In genomic region chr11:119195680-119196079, GRCh38 we compare ENCODE assay signal across 11 cellular contexts. TPM values are rescaled to one million over a fixed set of nuclear protein-coding genes. Genes with fewer than 3 reads are reported as not detected.
DNase-seq lines count a peak whose midpoint lies in the region; ATAC-seq, FAIRE-seq and TF ChIP-seq lines count a peak whose summit lies in the region.
"Had no signal": no experiment of that assay in that cellular context is flagged by ENCODE, and none has a peak within 500 bp of the region (broad histone marks: within the 10 kb centered on the region; RNA-seq: fewer than 3 reads in every experiment).

No MANE protein-coding gene starts in this region.

- H3K9me3 Mint-ChIP-seq in activated T-helper 1 cell treated with anti-CD3 and anti-CD28 coated beads, Interleukin-12 subunit alpha, Interleukin-12 subunit beta, Interleukin-2, Interleukin-4 antibody, amounts not matched to agents 30 ng/mL and 10 ng/mL and 1 ng/mL, durations not matched to agents 14 hours and 24 hours and 36 hours, result no peaks in the 10 kb centered on the region
- H3K9me3 Mint-ChIP-seq in activated naive CD4-positive, alpha-beta T cell treated with anti-CD3 and anti-CD28 coated beads, Interleukin-2, amount 10 ng/mL, durations not matched to agents 7 days and 5 days, result no peaks in the 10 kb centered on the region
- H3K9me3 Mint-ChIP-seq: T-helper 1 cell treated with Interleukin-12 subunit alpha and Interleukin-12 subunit beta and Interleukin-4 antibody, amounts not matched to agents 30 μg/mL and 1 μg/mL, for 36 hours had no signal

- TF ChIP-seq CTCF in A549 (IDR thresholded peaks at IDR 0.05), result no peak

- intact Hi-C loops in left ventricle myocardium superior (cut with micrococcal nuclease), result no loop called here
- intact Hi-C loops in activated T-helper 1 cell treated with anti-CD3 and anti-CD28 coated beads, Interleukin-12 subunit alpha, Interleukin-12 subunit beta, Interleukin-2, Interleukin-4 antibody, amounts not matched to agents 30 ng/mL and 10 ng/mL and 1 ng/mL, durations not matched to agents 14 hours and 24 hours and 36 hours (cut with micrococcal nuclease), result loop anchor here (2.0 to 5.0 kb wide), 4 partner anchors 89 to 288 kb away; partner anchors contain the start of gene HYOU1

- H3K4me1 Mint-ChIP-seq in activated T-helper 1 cell treated with anti-CD3 and anti-CD28 coated beads, Interleukin-12 subunit alpha, Interleukin-12 subunit beta, Interleukin-2, Interleukin-4 antibody, amounts not matched to agents 30 ng/mL and 10 ng/mL and 1 ng/mL, durations not matched to agents 14 hours and 24 hours and 36 hours (ENCODE audit: low read depth), result peaks cover 9% of the 10 kb centered on the region
- H3K4me1 Mint-ChIP-seq in activated naive CD4-positive, alpha-beta T cell treated with anti-CD3 and anti-CD28 coated beads, Interleukin-2, amount 10 ng/mL, durations not matched to agents 7 days and 5 days, result peaks cover 10% of the 10 kb centered on the region

- H3K9me3 ChIP-seq in A549, result no peaks in the 10 kb centered on the region

- no peaks in the 10 kb centered on the region for H3K36me3 Mint-ChIP-seq in activated T-helper 1 cell treated with anti-CD3 and anti-CD28 coated beads, Interleukin-12 subunit alpha, Interleukin-12 subunit beta, Interleukin-2, Interleukin-4 antibody, amounts not matched to agents 30 ng/mL and 10 ng/mL and 1 ng/mL, durations not matched to agents 14 hours and 24 hours and 36 hours (ENCODE audit: low read depth)
- H3K36me3 Mint-ChIP-seq in activated naive CD4-positive, alpha-beta T cell treated with anti-CD3 and anti-CD28 coated beads, Interleukin-2, amount 10 ng/mL, durations not matched to agents 7 days and 5 days, result no peaks in the 10 kb centered on the region

- H3K4me2 ChIP-seq in A549, result 0 out of 3 replicates have a peak overlapping the region, but pooled peaks have one; percentile 13

- peaks cover 3% of the 10 kb centered on the region for H3K27me3 Mint-ChIP-seq in activated T-helper 1 cell treated with anti-CD3 and anti-CD28 coated beads, Interleukin-12 subunit alpha, Interleukin-12 subunit beta, Interleukin-2, Interleukin-4 antibody, amounts not matched to agents 30 ng/mL and 10 ng/mL and 1 ng/mL, durations not matched to agents 14 hours and 24 hours and 36 hours (ENCODE audit: insufficient read depth)
- peaks cover 23% of the 10 kb centered on the region for H3K27me3 Mint-ChIP-seq in activated naive CD4-positive, alpha-beta T cell treated with anti-CD3 and anti-CD28 coated beads, Interleukin-2, amount 10 ng/mL, durations not matched to agents 7 days and 5 days

- TF ChIP-seq POLR2A in A549 (IDR thresholded peaks at IDR 0.05; ENCODE audit: low read length), result no peak

- TF ChIP-seq RAD21 in A549 (conservative IDR thresholded peaks at IDR 0.05 in 1 of 2, IDR thresholded peaks at IDR 0.05 in 1 of 2), result no peak

- H3K4me3 Mint-ChIP-seq in activated T-helper 1 cell treated with anti-CD3 and anti-CD28 coated beads, Interleukin-12 subunit alpha, Interleukin-12 subunit beta, Interleukin-2, Interleukin-4 antibody, amounts not matched to agents 30 ng/mL and 10 ng/mL and 1 ng/mL, durations not matched to agents 14 hours and 24 hours and 36 hours, result no peak overlapping the region
- no peak overlapping the region for H3K4me3 Mint-ChIP-seq in activated naive CD4-positive, alpha-beta T cell treated with anti-CD3 and anti-CD28 coated beads, Interleukin-2, amount 10 ng/mL, durations not matched to agents 7 days and 5 days
- H3K4me3 Mint-ChIP-seq: T-helper 1 cell treated with Interleukin-12 subunit alpha and Interleukin-12 subunit beta and Interleukin-4 antibody, amounts not matched to agents 30 μg/mL and 1 μg/mL, for 36 hours had no signal

- POLR2A ChIA-PET in A549 (lab: Yijun Ruan, JAX), result no interaction called here

- ATAC-seq in A549, result peak; percentile 86 to 96
- ATAC-seq in left ventricle myocardium superior, result peak; percentile 67
- ATAC-seq in HG03432 (IDR thresholded peaks at IDR 0.05; ENCODE audit: unreplicated experiment), result no peak

- no peaks in the 10 kb centered on the region; the same call in 2 of the 3 replicates for H3K4me1 ChIP-seq in A549

- no peak for FAIRE-seq in A549 (lab: Jason Lieb, UNC)

- no peak for TF ChIP-seq EP300 in A549 (IDR thresholded peaks at IDR 0.05)

- H3K27ac Mint-ChIP-seq in activated T-helper 1 cell treated with anti-CD3 and anti-CD28 coated beads, Interleukin-12 subunit alpha, Interleukin-12 subunit beta, Interleukin-2, Interleukin-4 antibody, amounts not matched to agents 30 ng/mL and 10 ng/mL and 1 ng/mL, durations not matched to agents 14 hours and 24 hours and 36 hours, result no peak overlapping the region
- no peak overlapping the region for H3K27ac Mint-ChIP-seq in activated naive CD4-positive, alpha-beta T cell treated with anti-CD3 and anti-CD28 coated beads, Interleukin-2, amount 10 ng/mL, durations not matched to agents 7 days and 5 days
- H3K27ac Mint-ChIP-seq: T-helper 1 cell treated with Interleukin-12 subunit alpha and Interleukin-12 subunit beta and Interleukin-4 antibody, amounts not matched to agents 30 μg/mL and 1 μg/mL, for 36 hours had no signal

- DNase-seq in A549 (ENCODE audit: low read depth in 1 of 2, low spot score in 1 of 2) (peak; percentile 50 to 63), HT1080 (ENCODE audit: low read depth) (peak; percentile 47), UCSD-AML1 (lab: John Stamatoyannopoulos, UW; ENCODE audit: unreplicated experiment) (peak; percentile 62), left ventricle myocardium superior (no peak)
- DNase-seq in activated T-helper 1 cell treated with anti-CD3 and anti-CD28 coated beads, Interleukin-12 subunit alpha, Interleukin-12 subunit beta, Interleukin-2, Interleukin-4 antibody, amounts not matched to agents 30 ng/mL and 10 ng/mL and 1 ng/mL, durations not matched to agents 14 hours and 24 hours and 36 hours (ENCODE audit: low spot score), result no peak
- no peak for DNase-seq in activated naive CD4-positive, alpha-beta T cell treated with anti-CD3 and anti-CD28 coated beads, Interleukin-2, amount 10 ng/mL, durations not matched to agents 7 days and 5 days
- DNase-seq in stimulated activated CD4-positive, alpha-beta T cell treated with anti-CD3 and anti-CD28 coated beads, Interleukin-4, amount 100 ng/mL, for 1 hour, result no peak
- DNase-seq: DND-41, erythroblast had no signal

- 20% methylated on average over 6 of the region's 6 CpGs for WGBS in A549 (ENCODE audit: missing lambda C conversion rate)

- H3K4me3 ChIP-seq in A549, result no peak overlapping the region

- CTCF ChIA-PET in A549 (lab: Yijun Ruan, JAX), result interaction anchor here (0.7 to 3.4 kb wide), 24 partner anchors 11 to 145 kb away, joined by 3 to 39 read pairs (median 5); partner anchors contain the start of genes ABCG4, C1QTNF5, C2CD2L and HINFP
- CTCF ChIA-PET in activated naive CD4-positive, alpha-beta T cell treated with anti-CD3 and anti-CD28 coated beads, Interleukin-2, amount 10 ng/mL, durations not matched to agents 7 days and 5 days (lab: Charles Lee), result interaction anchor here (0.6 to 2.8 kb wide), 25 partner anchors 8 to 199 kb away, joined by 3 to 26 read pairs (median 4); partner anchors contain the start of genes ABCG4, HYOU1 and VPS11

- no peak overlapping the region for H3K27ac ChIP-seq in A549

RNA-seq across cellular contexts. Expression of gene NHERF4, which starts 10.4 kb away (rescaled TPM):
- polyA plus RNA-seq in A549 (2011; rRNA removed) (0.80 and 1.5 TPM in 2 replicates), A549 (2017; fragmentation: RNase III; extraction: RNeasy Plus Mini Kit Qiagen cat#74134 plus additional on column Dnase treatment) (0.42 to 0.78 TPM (median 0.62 TPM) in 3 replicates)
- 0.09 and 0.34 TPM in 2 replicates for polyA plus RNA-seq in A549 (2012; cell fraction: cytosol; rRNA removed)
- 2.1 and 4.6 TPM in 2 replicates for polyA plus RNA-seq in A549 (2012; cell fraction: nucleus; rRNA removed)
- 1.1 and 2.4 TPM in 2 replicates for polyA minus RNA-seq in A549 (2011; rRNA and poly(A)+ RNA removed)
- not detected in 2 replicates for total RNA-seq in HT1080 (2014; rRNA removed; shearing (Covaris generic))
- polyA plus RNA-seq in HT1080 (2015; cell fraction: cytosol; rRNA removed), result not detected in 2 replicates
- polyA plus RNA-seq in HT1080 (2015; cell fraction: nucleus; rRNA removed), result not detected in 2 replicates
- 1.1 TPM for total RNA-seq in left ventricle myocardium superior
- total RNA-seq in activated T-helper 1 cell treated with anti-CD3 and anti-CD28 coated beads, Interleukin-12 subunit alpha, Interleukin-12 subunit beta, Interleukin-2, Interleukin-4 antibody, amounts not matched to agents 30 ng/mL and 10 ng/mL and 1 ng/mL, durations not matched to agents 14 hours and 24 hours and 36 hours, result 0.56 TPM in 1 of 2 replicates, not detected in the other

RNA-seq across cellular contexts. Expression of gene CBL, which starts 10.5 kb away (rescaled TPM):
- polyA plus RNA-seq in A549 (2011; rRNA removed) (14.1 and 14.9 TPM in 2 replicates), A549 (2017; fragmentation: RNase III; extraction: RNeasy Plus Mini Kit Qiagen cat#74134 plus additional on column Dnase treatment) (5.9 to 6.3 TPM (median 6.0 TPM) in 3 replicates)
- 4.3 and 5.1 TPM in 2 replicates for polyA plus RNA-seq in A549 (2012; cell fraction: cytosol; rRNA removed)
- polyA plus RNA-seq in A549 (2012; cell fraction: nucleus; rRNA removed), result 4.6 and 6.6 TPM in 2 replicates
- 12.2 and 12.8 TPM in 2 replicates for polyA minus RNA-seq in A549 (2011; rRNA and poly(A)+ RNA removed)
- 9.3 and 12.0 TPM in 2 replicates for total RNA-seq in HT1080 (2014; rRNA removed; shearing (Covaris generic))
- polyA plus RNA-seq in HT1080 (2015; cell fraction: cytosol; rRNA removed), result 11.4 and 15.4 TPM in 2 replicates
- polyA plus RNA-seq in HT1080 (2015; cell fraction: nucleus; rRNA removed), result 13.1 and 14.8 TPM in 2 replicates
- 7.1 TPM for total RNA-seq in left ventricle myocardium superior
- 38.1 and 39.9 TPM in 2 replicates for total RNA-seq in activated T-helper 1 cell treated with anti-CD3 and anti-CD28 coated beads, Interleukin-12 subunit alpha, Interleukin-12 subunit beta, Interleukin-2, Interleukin-4 antibody, amounts not matched to agents 30 ng/mL and 10 ng/mL and 1 ng/mL, durations not matched to agents 14 hours and 24 hours and 36 hours

RNA-seq across cellular contexts. Expression of gene NLRX1, which starts 27.2 kb away (rescaled TPM):
- 8.4 and 10.4 TPM in 2 replicates for polyA plus RNA-seq in A549 (2011; rRNA removed)
- polyA plus RNA-seq in A549 (2012; cell fraction: cytosol; rRNA removed), result 9.8 and 13.8 TPM in 2 replicates
- 33.3 and 40.1 TPM in 2 replicates for polyA plus RNA-seq in A549 (2012; cell fraction: nucleus; rRNA removed)
- 7.4 to 9.2 TPM (median 8.5 TPM) in 3 replicates for polyA plus RNA-seq in A549 (2017; fragmentation: RNase III; extraction: RNeasy Plus Mini Kit Qiagen cat#74134 plus additional on column Dnase treatment)
- polyA minus RNA-seq in A549 (2011; rRNA and poly(A)+ RNA removed), result 14.3 and 18.1 TPM in 2 replicates
- 11.0 and 11.3 TPM in 2 replicates for total RNA-seq in HT1080 (2014; rRNA removed; shearing (Covaris generic))
- polyA plus RNA-seq in HT1080 (2015; cell fraction: cytosol; rRNA removed), result 11.6 and 12.6 TPM in 2 replicates
- polyA plus RNA-seq in HT1080 (2015; cell fraction: nucleus; rRNA removed), result 15.9 and 19.0 TPM in 2 replicates
- total RNA-seq in left ventricle myocardium superior, result 31.2 TPM
- 24.1 and 29.5 TPM in 2 replicates for total RNA-seq in activated T-helper 1 cell treated with anti-CD3 and anti-CD28 coated beads, Interleukin-12 subunit alpha, Interleukin-12 subunit beta, Interleukin-2, Interleukin-4 antibody, amounts not matched to agents 30 ng/mL and 10 ng/mL and 1 ng/mL, durations not matched to agents 14 hours and 24 hours and 36 hours

RNA-seq across cellular contexts. Expression of gene ABCG4, which starts 46.8 kb away (rescaled TPM):
- polyA plus RNA-seq in A549 (2011; rRNA removed), result 0.10 and 0.25 TPM in 2 replicates
- 0.17 and 0.30 TPM in 2 replicates for polyA plus RNA-seq in A549 (2012; cell fraction: cytosol; rRNA removed)
- polyA plus RNA-seq in A549 (2012; cell fraction: nucleus; rRNA removed), result 0.79 and 1.1 TPM in 2 replicates
- polyA plus RNA-seq in A549 (2017; fragmentation: RNase III; extraction: RNeasy Plus Mini Kit Qiagen cat#74134 plus additional on column Dnase treatment), result 0.33 to 0.44 TPM (median 0.35 TPM) in 3 replicates
- polyA minus RNA-seq in A549 (2011; rRNA and poly(A)+ RNA removed), result 0.39 and 0.54 TPM in 2 replicates
- not detected in 2 replicates for total RNA-seq in HT1080 (2014; rRNA removed; shearing (Covaris generic))
- 0.06 and 0.15 TPM in 2 replicates for polyA plus RNA-seq in HT1080 (2015; cell fraction: cytosol; rRNA removed)
- polyA plus RNA-seq in HT1080 (2015; cell fraction: nucleus; rRNA removed), result 0.40 and 0.50 TPM in 2 replicates
- 1.1 TPM for total RNA-seq in left ventricle myocardium superior
- 0.07 TPM in 1 of 2 replicates, not detected in the other for total RNA-seq in activated T-helper 1 cell treated with anti-CD3 and anti-CD28 coated beads, Interleukin-12 subunit alpha, Interleukin-12 subunit beta, Interleukin-2, Interleukin-4 antibody, amounts not matched to agents 30 ng/mL and 10 ng/mL and 1 ng/mL, durations not matched to agents 14 hours and 24 hours and 36 hours

Comparison
In these comparisons a context has a peak if more than half of its experiments do, and no peak if none do; other contexts are left out.
1. DNase-seq: peak in A549 (2 of 2), HT1080 (single experiment) and UCSD-AML1 (single experiment); none in left ventricle myocardium superior (single experiment), activated T-helper 1 cell treated with anti-CD3 and anti-CD28 coated beads, Interleukin-12 subunit alpha, Interleukin-12 subunit beta, Interleukin-2, Interleukin-4 antibody, amounts not matched to agents 30 ng/mL and 10 ng/mL and 1 ng/mL, durations not matched to agents 14 hours and 24 hours and 36 hours (single experiment), activated naive CD4-positive, alpha-beta T cell treated with anti-CD3 and anti-CD28 coated beads, Interleukin-2, amount 10 ng/mL, durations not matched to agents 7 days and 5 days (single experiment) and stimulated activated CD4-positive, alpha-beta T cell treated with anti-CD3 and anti-CD28 coated beads, Interleukin-4, amount 100 ng/mL, for 1 hour (single experiment).